Comparison of ENCODE assay signal across 1 cellular context in genomic region chr4:4560136-4560535, GRCh38.
TF ChIP-seq lines count a peak whose summit lies in the region.

No MANE protein-coding gene starts in this region.

TF ChIP-seq in SK-N-SH treated with all-trans-retinoic acid at 6 μM for 48 hours, 23 proteins besides CTCF, POLR2A, EP300 and RAD21 (continued from another document):
- TF ChIP-seq POU6F1 (CRISPR knock-in tag; IDR thresholded peaks at IDR 0.05; ENCODE audit: borderline replicate concordance, low read depth): no peak
- no peak for TF ChIP-seq CSRNP3 (CRISPR knock-in tag; IDR thresholded peaks at IDR 0.05)
- no peak for TF ChIP-seq PATZ1 (CRISPR knock-in tag; IDR thresholded peaks at IDR 0.05; ENCODE audit: borderline replicate concordance)
- no peak for TF ChIP-seq PPARA (CRISPR knock-in tag; IDR thresholded peaks at IDR 0.05; ENCODE audit: borderline replicate concordance)
